Comparison of ENCODE assay signal across 2 cellular contexts in genomic region chrX:107470198-107470597, GRCh38.
TF ChIP-seq lines count a peak whose summit lies in the region.

No MANE protein-coding gene starts in this region.

TF ChIP-seq in IMR-90, 13 proteins besides CTCF, POLR2A, EP300 and RAD21:
- TF ChIP-seq USF2 (IDR thresholded peaks at IDR 0.05; ENCODE audit: low read depth, low read length) (no peak), FOS (IDR thresholded peaks at IDR 0.05; ENCODE audit: low read depth, low read length) (no peak)
TF ChIP-seq in IMR-90: peak in this region for 0.

TF ChIP-seq in GM12878, 131 proteins besides CTCF, POLR2A, EP300 and RAD21:
- TF ChIP-seq CBX5 (IDR thresholded peaks at IDR 0.05; ENCODE audit: low read depth) (0 out of 2 replicates have a peak, but pooled peaks have one; percentile 57), ATF3 (IDR thresholded peaks at IDR 0.05; ENCODE audit: borderline replicate concordance, extremely low read depth, low read depth, low read length) (no peak)
